In the genomic region with DNA sequence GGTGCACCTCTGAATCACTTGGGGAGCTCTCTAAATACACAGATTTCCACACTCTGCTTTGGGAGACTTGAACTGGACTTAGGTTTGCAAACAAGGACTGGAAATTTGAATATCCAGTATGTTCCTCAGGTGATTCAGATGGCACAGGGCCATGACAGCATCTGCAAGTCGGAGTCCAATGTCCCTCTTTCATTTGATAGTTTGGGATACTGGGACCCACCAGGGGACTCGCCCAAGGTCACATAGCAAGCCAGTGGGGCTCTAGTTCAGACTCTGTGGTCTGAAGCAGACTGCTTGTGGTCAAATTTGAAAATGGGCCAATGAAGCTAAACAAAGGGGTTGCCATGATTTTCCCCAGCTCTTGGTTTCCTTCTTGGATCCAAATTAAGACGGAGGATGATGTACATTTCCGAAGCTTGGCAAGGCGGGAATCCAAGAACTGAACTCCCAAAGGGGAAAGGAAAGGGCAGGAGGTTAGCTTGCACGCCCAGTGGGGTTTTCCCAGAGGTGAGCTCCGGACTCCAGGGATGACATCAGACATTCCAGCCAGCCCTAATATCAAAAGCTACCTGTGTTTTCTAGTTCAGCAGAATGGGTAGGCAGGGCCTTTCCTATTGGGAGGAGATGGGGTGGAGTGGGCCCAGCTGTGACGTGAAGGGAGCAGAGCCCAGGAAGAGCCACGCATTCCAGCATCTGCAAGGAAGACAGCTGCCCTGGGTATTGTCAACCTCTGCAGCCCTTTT, we compare ENCODE assay signal across 13 cellular contexts. TPM values are rescaled to one million over a fixed set of nuclear protein-coding genes. Genes with fewer than 3 reads are reported as not detected.
A peak's percentile ranks its signal among the peaks of the same experiment; 100 is the strongest.
DNase-seq lines count a peak whose midpoint lies in the region; ATAC-seq, FAIRE-seq and TF ChIP-seq lines count a peak whose summit lies in the region.
"Had no signal": no experiment of that assay in that cellular context is flagged by ENCODE, and none has a peak within 500 bp of the region (broad histone marks: within the 10 kb centered on the region; RNA-seq: fewer than 3 reads in every experiment).

No MANE protein-coding gene starts in this region.

- TF ChIP-seq CTCF in brain microvascular endothelial cell (IDR thresholded peaks at IDR 0.05; ENCODE audit: low read depth, low read length, missing control alignments): no peak
- no peak for TF ChIP-seq CTCF in GM13977 (IDR thresholded peaks at IDR 0.05; ENCODE audit: extremely low read depth, insufficient read depth, missing control alignments)

- H3K27me3 ChIP-seq in brain microvascular endothelial cell (replicated peaks): no peaks in the 10 kb centered on the region

- no peak overlapping the region for H3K4me3 ChIP-seq in brain microvascular endothelial cell (ENCODE audit: low read depth, low read length)

- TF ChIP-seq POLR2A in H54 (IDR thresholded peaks at IDR 0.05; ENCODE audit: low read depth, low read length): no peak

- DNase-seq in HT1080 (ENCODE audit: low read depth) (peak; percentile 41), brain microvascular endothelial cell (peak; percentile 49), left lobe of liver (ENCODE audit: low spot score) (peak; percentile 83), stromal cell of bone marrow (ENCODE audit: low read depth) (peak; percentile 62), GM13977 (ENCODE audit: low spot score) (no peak), DMS53 (lab: John Stamatoyannopoulos, UW) (no peak), H54 (ENCODE audit: insufficient read length, low spot score) (no peak)
- DNase-seq: activated CD4-positive, alpha-beta memory T cell treated with anti-CD3 and anti-CD28 coated beads, Interleukin-2, amount 10 ng/mL, durations not matched to agents 7 days and 5 days; effector memory CD4-positive, alpha-beta T cell; H9; Karpas-422 had no signal

- H3K36me3 ChIP-seq in brain microvascular endothelial cell (replicated peaks): no peaks in the 10 kb centered on the region

- H3K27ac ChIP-seq in brain microvascular endothelial cell: peak overlapping the region; percentile 89

- FAIRE-seq in H54 (lab: Jason Lieb, UNC): no peak

- peak; percentile 41 for ATAC-seq in left lobe of liver
- no peak for ATAC-seq in HG02642 (IDR thresholded peaks at IDR 0.05; ENCODE audit: poor library complexity, unreplicated experiment)

- in situ Hi-C loops in brain microvascular endothelial cell (cut with HindIII; ENCODE audit: low pct_ligation_motif_present, low sequenced_read_pairs): no loop called here
- in situ Hi-C loops in GM13977 (cut with MboI; ENCODE audit: low pct_unique_long_range_greater_than_20kb, low sequenced_read_pairs, unreplicated experiment): loop anchor here (5.0 kb wide), 1 partner anchor 83 kb away; no protein-coding TSS in a partner anchor

RNA-seq across cellular contexts. Expression of a gene that starts 3.4 kb away (rescaled TPM):
- total RNA-seq in HT1080 (2014; rRNA removed; shearing (Covaris generic)): 16.2 and 28.9 TPM in 2 replicates
- polyA plus RNA-seq in HT1080 (2015; cell fraction: cytosol; rRNA removed): 18.7 and 19.1 TPM in 2 replicates
- 10.9 and 13.6 TPM in 2 replicates for polyA plus RNA-seq in HT1080 (2015; cell fraction: nucleus; rRNA removed)
- total RNA-seq in left lobe of liver: 16.9 TPM

RNA-seq across cellular contexts. Expression of a gene that starts 11.4 kb away (rescaled TPM):
- total RNA-seq in HT1080 (2014; rRNA removed; shearing (Covaris generic)): 47.8 and 53.4 TPM in 2 replicates
- 85.3 and 88.9 TPM in 2 replicates for polyA plus RNA-seq in HT1080 (2015; cell fraction: cytosol; rRNA removed)
- 61.9 and 74.5 TPM in 2 replicates for polyA plus RNA-seq in HT1080 (2015; cell fraction: nucleus; rRNA removed)
- total RNA-seq in left lobe of liver: 89.3 TPM
- polyA plus RNA-seq: neural cell had no signal

RNA-seq across cellular contexts. Expression of a gene that starts 18.5 kb away (rescaled TPM):
- total RNA-seq in HT1080 (2014; rRNA removed; shearing (Covaris generic)): not detected in 2 replicates
- not detected in 2 replicates for polyA plus RNA-seq in HT1080 (2015; cell fraction: cytosol; rRNA removed)
- not detected in 2 replicates for polyA plus RNA-seq in HT1080 (2015; cell fraction: nucleus; rRNA removed)
- total RNA-seq in left lobe of liver: not detected
- total RNA-seq: activated CD4-positive, alpha-beta memory T cell treated with anti-CD3 and anti-CD28 coated beads, Interleukin-2, amount 10 ng/mL, durations not matched to agents 7 days and 5 days; H9 had no signal
- polyA plus RNA-seq: neural cell had no signal

RNA-seq across cellular contexts. Expression of a gene that starts 48.5 kb away (rescaled TPM):
- total RNA-seq in HT1080 (2014; rRNA removed; shearing (Covaris generic)): 10.1 and 16.8 TPM in 2 replicates
- polyA plus RNA-seq in HT1080 (2015; cell fraction: cytosol; rRNA removed): 49.3 and 55.0 TPM in 2 replicates
- 19.1 and 22.4 TPM in 2 replicates for polyA plus RNA-seq in HT1080 (2015; cell fraction: nucleus; rRNA removed)
- total RNA-seq in left lobe of liver: 2.9 TPM

RNA-seq across cellular contexts. Expression of a gene that starts 51.5 kb away (rescaled TPM):
- 0.10 TPM in 1 of 2 replicates, not detected in the other for total RNA-seq in HT1080 (2014; rRNA removed; shearing (Covaris generic))
- 0.24 and 0.36 TPM in 2 replicates for polyA plus RNA-seq in HT1080 (2015; cell fraction: cytosol; rRNA removed)
- polyA plus RNA-seq in HT1080 (2015; cell fraction: nucleus; rRNA removed): 0.33 and 0.42 TPM in 2 replicates
- not detected for total RNA-seq in left lobe of liver
- polyA plus RNA-seq: neural cell had no signal

Comparison
In these comparisons a context has a peak if more than half of its experiments do, and no peak if none do; other contexts are left out.
1. DNase-seq: peak in HT1080 (single experiment), brain microvascular endothelial cell (single experiment), left lobe of liver (single experiment) and stromal cell of bone marrow (single experiment); none in GM13977 (single experiment), DMS53 (single experiment) and H54 (single experiment).